Comparison of ENCODE assay signal across 18 cellular contexts in genomic region chr12:601976-602699, GRCh38.
"Had no signal": no experiment of that assay in that cellular context is flagged by ENCODE, and none has a peak within 500 bp of the region (broad histone marks: within the 10 kb centered on the region; RNA-seq: fewer than 3 reads in every experiment).

No MANE protein-coding gene starts in this region.

- H2AFZ ChIP-seq: neural progenitor cell had no signal

- H3K27me3 Mint-ChIP-seq: activated T-cell treated with anti-CD3 and anti-CD28 coated beads, Interleukin-2, amount 50 U/mL, for 24 hours; effector memory CD8-positive, alpha-beta T cell; naive B cell; stimulated activated naive B cell treated with anti-CD40 and anti-IgM and Interleukin-4, amounts not matched to agents 10 μg/mL and 1 μg/mL and 100 μg/mL, for 72 hours had no signal

- DNase-seq: activated CD4-positive, alpha-beta T cell treated with anti-CD3 and anti-CD28 coated beads for 1 hour; activated CD4-positive, alpha-beta T cell treated with anti-CD3 and anti-CD28 coated beads, Interleukin-2, amount 50 U/mL, for 48 hours; activated naive CD4-positive, alpha-beta T cell treated with anti-CD3 and anti-CD28 coated beads, Interleukin-2, amount 50 U/mL, for 16 hours; activated T-cell treated with anti-CD3 and anti-CD28 coated beads, Interleukin-2, amount 50 U/mL, for 24 hours; dermis blood vessel endothelial cell; effector memory CD8-positive, alpha-beta T cell; heart right ventricle; naive B cell; pancreas; stimulated activated CD4-positive, alpha-beta T cell treated with anti-CD3 and anti-CD28 coated beads, Interleukin-15, amount 100 ng/mL, for 24 hours; stimulated activated CD4-positive, alpha-beta T cell treated with anti-CD3 and anti-CD28 coated beads, Interleukin-4, amount 100 ng/mL, for 1 hour; stimulated activated naive B cell treated with anti-CD40 and anti-IgM and Interleukin-4, amounts not matched to agents 10 μg/mL and 1 μg/mL and 100 μg/mL, for 72 hours; T1000; thyroid gland had no signal

- H3K27ac Mint-ChIP-seq: activated T-cell treated with anti-CD3 and anti-CD28 coated beads, Interleukin-2, amount 50 U/mL, for 24 hours; effector memory CD8-positive, alpha-beta T cell; neural progenitor cell; stimulated activated naive B cell treated with anti-CD40 and anti-IgM and Interleukin-4, amounts not matched to agents 10 μg/mL and 1 μg/mL and 100 μg/mL, for 72 hours had no signal

- H3K27me3 ChIP-seq: gastroesophageal sphincter, heart right ventricle, neural progenitor cell, pancreas, thyroid gland, vagina had no signal

- H3K4me1 ChIP-seq: neural progenitor cell, pancreas had no signal

- H3K4me3 Mint-ChIP-seq: activated T-cell treated with anti-CD3 and anti-CD28 coated beads, Interleukin-2, amount 50 U/mL, for 24 hours; effector memory CD8-positive, alpha-beta T cell; naive B cell; neural progenitor cell; stimulated activated naive B cell treated with anti-CD40 and anti-IgM and Interleukin-4, amounts not matched to agents 10 μg/mL and 1 μg/mL and 100 μg/mL, for 72 hours had no signal

- H3K9me3 ChIP-seq: gastroesophageal sphincter, heart right ventricle, pancreas, thyroid gland, vagina had no signal

- H3K4me2 ChIP-seq: neural progenitor cell had no signal

- H3K27ac ChIP-seq: gastroesophageal sphincter, heart right ventricle, neural progenitor cell, pancreas, thyroid gland, vagina had no signal

- H3K9ac ChIP-seq: neural progenitor cell had no signal

- H3K36me3 ChIP-seq: gastroesophageal sphincter, heart right ventricle, neural progenitor cell, pancreas, thyroid gland, vagina had no signal

- H3K4me3 ChIP-seq: gastroesophageal sphincter, heart right ventricle, neural progenitor cell, pancreas, skin epidermis, thyroid gland, vagina had no signal

- ATAC-seq: effector memory CD8-positive, alpha-beta T cell; gastroesophageal sphincter; heart right ventricle; pancreas; stimulated activated naive B cell treated with anti-CD40 and anti-IgM and Interleukin-4, amounts not matched to agents 10 μg/mL and 1 μg/mL and 100 μg/mL, for 72 hours had no signal

- H3K4me1 Mint-ChIP-seq: naive B cell had no signal

- H3K36me3 Mint-ChIP-seq: naive B cell; neural progenitor cell; stimulated activated naive B cell treated with anti-CD40 and anti-IgM and Interleukin-4, amounts not matched to agents 10 μg/mL and 1 μg/mL and 100 μg/mL, for 72 hours had no signal
